In genomic region chr19:45408830-45409593, GRCh38 we compare ENCODE assay signal across 14 cellular contexts. TPM values are rescaled to one million over a fixed set of nuclear protein-coding genes. Genes with fewer than 3 reads are reported as not detected.
DNase-seq lines count a peak whose midpoint lies in the region; ATAC-seq and TF ChIP-seq lines count a peak whose summit lies in the region.
"Had no signal": no experiment of that assay in that cellular context is flagged by ENCODE, and none has a peak within 500 bp of the region (broad histone marks: within the 10 kb centered on the region; RNA-seq: fewer than 3 reads in every experiment).

No MANE protein-coding gene starts in this region.

- H3K4me3 Mint-ChIP-seq in activated T-helper 1 cell treated with anti-CD3 and anti-CD28 coated beads, Interleukin-12 subunit alpha, Interleukin-12 subunit beta, Interleukin-2, Interleukin-4 antibody, amounts not matched to agents 30 ng/mL and 10 ng/mL and 1 ng/mL, durations not matched to agents 14 hours and 24 hours and 36 hours: no peak overlapping the region
- peak overlapping the region in 1 of 2 donors; percentile 10 for H3K4me3 Mint-ChIP-seq in stimulated activated naive B cell treated with anti-CD40 and anti-IgM and Interleukin-4, amounts not matched to agents 10 μg/mL and 1 μg/mL and 100 μg/mL, for 72 hours

- H3K36me3 Mint-ChIP-seq in activated T-helper 1 cell treated with anti-CD3 and anti-CD28 coated beads, Interleukin-12 subunit alpha, Interleukin-12 subunit beta, Interleukin-2, Interleukin-4 antibody, amounts not matched to agents 30 ng/mL and 10 ng/mL and 1 ng/mL, durations not matched to agents 14 hours and 24 hours and 36 hours (ENCODE audit: low read depth): peaks cover 33% of the 10 kb centered on the region
- peaks cover 23 to 36% of the 10 kb centered on the region in 2 donors for H3K36me3 Mint-ChIP-seq in stimulated activated naive B cell treated with anti-CD40 and anti-IgM and Interleukin-4, amounts not matched to agents 10 μg/mL and 1 μg/mL and 100 μg/mL, for 72 hours

- intact Hi-C loops in left ventricle myocardium inferior (cut with micrococcal nuclease) (no loop called here), heart right ventricle (cut with DNase I) (no loop called here)
- intact Hi-C loops in activated T-helper 1 cell treated with anti-CD3 and anti-CD28 coated beads, Interleukin-12 subunit alpha, Interleukin-12 subunit beta, Interleukin-2, Interleukin-4 antibody, amounts not matched to agents 30 ng/mL and 10 ng/mL and 1 ng/mL, durations not matched to agents 14 hours and 24 hours and 36 hours (cut with micrococcal nuclease): loop anchor here (5.0 to 10.0 kb wide), 4 partner anchors 33 to 586 kb away; partner anchors contain the start of genes CCDC61, GEMIN7, PPP1R37 and ZNF296

- H3K4me3 ChIP-seq in left ventricle myocardium inferior (no peak overlapping the region), heart right ventricle (no peak overlapping the region)
- H3K4me3 ChIP-seq: body of pancreas, dorsolateral prefrontal cortex, left lung had no signal

- H3K27ac Mint-ChIP-seq in activated T-helper 1 cell treated with anti-CD3 and anti-CD28 coated beads, Interleukin-12 subunit alpha, Interleukin-12 subunit beta, Interleukin-2, Interleukin-4 antibody, amounts not matched to agents 30 ng/mL and 10 ng/mL and 1 ng/mL, durations not matched to agents 14 hours and 24 hours and 36 hours: peak overlapping the region; percentile 41
- peak overlapping the region; percentile 82 for H3K27ac Mint-ChIP-seq in stimulated activated naive B cell treated with anti-CD40 and anti-IgM and Interleukin-4, amounts not matched to agents 10 μg/mL and 1 μg/mL and 100 μg/mL, for 72 hours

- H3K27me3 ChIP-seq in left ventricle myocardium inferior (ENCODE audit: low read depth): no peaks in the 10 kb centered on the region
- H3K27me3 ChIP-seq in heart right ventricle: peaks cover 0 to 11% (median 0%) of the 10 kb centered on the region in 7 donors
- H3K27me3 ChIP-seq: body of pancreas had no signal

- H3K4me1 Mint-ChIP-seq in activated T-helper 1 cell treated with anti-CD3 and anti-CD28 coated beads, Interleukin-12 subunit alpha, Interleukin-12 subunit beta, Interleukin-2, Interleukin-4 antibody, amounts not matched to agents 30 ng/mL and 10 ng/mL and 1 ng/mL, durations not matched to agents 14 hours and 24 hours and 36 hours (ENCODE audit: low read depth): peaks cover 41% of the 10 kb centered on the region
- peaks cover 35 to 49% of the 10 kb centered on the region in 2 donors for H3K4me1 Mint-ChIP-seq in stimulated activated naive B cell treated with anti-CD40 and anti-IgM and Interleukin-4, amounts not matched to agents 10 μg/mL and 1 μg/mL and 100 μg/mL, for 72 hours

- H3K36me3 ChIP-seq in left ventricle myocardium inferior (peaks cover 16% of the 10 kb centered on the region), heart right ventricle (peaks cover 0 to 45% (median 12%) of the 10 kb centered on the region in 9 donors)

- TF ChIP-seq CTCF in left ventricle myocardium inferior (IDR thresholded peaks at IDR 0.05; ENCODE audit: borderline replicate concordance): no peak
- no peak for TF ChIP-seq CTCF in heart right ventricle (IDR thresholded peaks at IDR 0.05)

- peaks cover 42% of the 10 kb centered on the region for H3K4me1 ChIP-seq in left ventricle myocardium inferior
- peaks cover 2 to 34% (median 23%) of the 10 kb centered on the region in 9 donors for H3K4me1 ChIP-seq in heart right ventricle

- peak overlapping the region; percentile 19 for H3K27ac ChIP-seq in left ventricle myocardium inferior (replicated peaks)
- H3K27ac ChIP-seq in heart right ventricle: peak overlapping the region in 2 of 10 donors; percentile 23 to 36
- H3K27ac ChIP-seq: body of pancreas, left lung had no signal

- H3K9me3 Mint-ChIP-seq in activated T-helper 1 cell treated with anti-CD3 and anti-CD28 coated beads, Interleukin-12 subunit alpha, Interleukin-12 subunit beta, Interleukin-2, Interleukin-4 antibody, amounts not matched to agents 30 ng/mL and 10 ng/mL and 1 ng/mL, durations not matched to agents 14 hours and 24 hours and 36 hours: no peaks in the 10 kb centered on the region
- no peaks in the 10 kb centered on the region for H3K9me3 Mint-ChIP-seq in stimulated activated naive B cell treated with anti-CD40 and anti-IgM and Interleukin-4, amounts not matched to agents 10 μg/mL and 1 μg/mL and 100 μg/mL, for 72 hours
- H3K9me3 Mint-ChIP-seq: naive thymus-derived CD8-positive, alpha-beta T cell had no signal

- H3K27me3 Mint-ChIP-seq in activated T-helper 1 cell treated with anti-CD3 and anti-CD28 coated beads, Interleukin-12 subunit alpha, Interleukin-12 subunit beta, Interleukin-2, Interleukin-4 antibody, amounts not matched to agents 30 ng/mL and 10 ng/mL and 1 ng/mL, durations not matched to agents 14 hours and 24 hours and 36 hours (ENCODE audit: insufficient read depth): peaks cover 4% of the 10 kb centered on the region
- H3K27me3 Mint-ChIP-seq in stimulated activated naive B cell treated with anti-CD40 and anti-IgM and Interleukin-4, amounts not matched to agents 10 μg/mL and 1 μg/mL and 100 μg/mL, for 72 hours: peaks cover 13% of the 10 kb centered on the region in 2 donors

- no peak for ATAC-seq in heart right ventricle
- no peak for ATAC-seq in stimulated activated naive B cell treated with anti-CD40 and anti-IgM and Interleukin-4, amounts not matched to agents 10 μg/mL and 1 μg/mL and 100 μg/mL, for 72 hours (replicated peaks)
- ATAC-seq: body of pancreas; left lung; naive thymus-derived CD8-positive, alpha-beta T cell had no signal

- no peak for DNase-seq in left ventricle myocardium inferior
- no peak for DNase-seq in heart right ventricle
- DNase-seq in activated T-helper 1 cell treated with anti-CD3 and anti-CD28 coated beads, Interleukin-12 subunit alpha, Interleukin-12 subunit beta, Interleukin-2, Interleukin-4 antibody, amounts not matched to agents 30 ng/mL and 10 ng/mL and 1 ng/mL, durations not matched to agents 14 hours and 24 hours and 36 hours (ENCODE audit: low spot score): no peak
- DNase-seq in stimulated activated naive B cell treated with anti-CD40 and anti-IgM and Interleukin-4, amounts not matched to agents 10 μg/mL and 1 μg/mL and 100 μg/mL, for 72 hours: no peak
- no peak for DNase-seq in stimulated activated CD4-positive, alpha-beta T cell treated with anti-CD3 and anti-CD28 coated beads, Interleukin-1b, Interleukin-23, amount 100 ng/mL, for 48 hours
- no peak for DNase-seq in inferior parietal cortex (ENCODE audit: extremely low spot score)
- DNase-seq: body of pancreas; dorsolateral prefrontal cortex; left lung; naive thymus-derived CD8-positive, alpha-beta T cell; NCI-H2081 treated with DMSO at 0.1 percent for 48 hours; NCI-H82; Right ventricle myocardium superior; T-helper 9 cell had no signal

- 82 to 86% methylated on average over 15 of the region's 15 CpGs for WGBS in heart right ventricle, 2 donors

- H3K9me3 ChIP-seq in left ventricle myocardium inferior (replicated peaks) (no peaks in the 10 kb centered on the region), heart right ventricle (no peaks in the 10 kb centered on the region)
- H3K9me3 ChIP-seq: body of pancreas, left lung had no signal

RNA-seq across cellular contexts. Expression of gene POLR1G, which starts 2.6 kb away (rescaled TPM):
- total RNA-seq in left ventricle myocardium inferior: 5.2 TPM
- total RNA-seq in heart right ventricle: 1 to 10 TPM; 4.1 to 9.8 (median 5.6) TPM
- 1 to 10 TPM; 5.1 to 8.2 TPM for polyA plus RNA-seq in heart right ventricle
- 25.3 and 27.2 TPM in 2 replicates for total RNA-seq in activated T-helper 1 cell treated with anti-CD3 and anti-CD28 coated beads, Interleukin-12 subunit alpha, Interleukin-12 subunit beta, Interleukin-2, Interleukin-4 antibody, amounts not matched to agents 30 ng/mL and 10 ng/mL and 1 ng/mL, durations not matched to agents 14 hours and 24 hours and 36 hours

RNA-seq across cellular contexts. Expression of gene PPP1R13L, which starts 4.1 kb away (rescaled TPM):
- total RNA-seq in left ventricle myocardium inferior (207 TPM), heart right ventricle (100 to 1,000 TPM; 134 to 204 (median 166) TPM)
- polyA plus RNA-seq in heart right ventricle: 100 to 1,000 TPM in 1 of 2 donors, 10 to 100 TPM in 1; 85.2 to 265 TPM
- 8.5 and 8.9 TPM in 2 replicates for total RNA-seq in activated T-helper 1 cell treated with anti-CD3 and anti-CD28 coated beads, Interleukin-12 subunit alpha, Interleukin-12 subunit beta, Interleukin-2, Interleukin-4 antibody, amounts not matched to agents 30 ng/mL and 10 ng/mL and 1 ng/mL, durations not matched to agents 14 hours and 24 hours and 36 hours

RNA-seq across cellular contexts. Expression of gene ERCC1, which starts 14.7 kb away (rescaled TPM):
- total RNA-seq in left ventricle myocardium inferior (108 TPM), heart right ventricle (100 to 1,000 TPM; 113 to 194 (median 136) TPM)
- polyA plus RNA-seq in heart right ventricle: 100 to 1,000 TPM; 147 to 183 TPM
- total RNA-seq in activated T-helper 1 cell treated with anti-CD3 and anti-CD28 coated beads, Interleukin-12 subunit alpha, Interleukin-12 subunit beta, Interleukin-2, Interleukin-4 antibody, amounts not matched to agents 30 ng/mL and 10 ng/mL and 1 ng/mL, durations not matched to agents 14 hours and 24 hours and 36 hours: 143 and 152 TPM in 2 replicates

RNA-seq across cellular contexts. Expression of gene ERCC2, which starts 38.6 kb away (rescaled TPM):
- 11.4 TPM for total RNA-seq in left ventricle myocardium inferior
- total RNA-seq in heart right ventricle: 10 to 100 TPM; 11.4 to 15.2 (median 14.1) TPM
- polyA plus RNA-seq in heart right ventricle: 10 to 100 TPM in 1 of 2 donors, 1 to 10 TPM in 1; 6.5 to 11.8 TPM
- 30.5 and 32.8 TPM in 2 replicates for total RNA-seq in activated T-helper 1 cell treated with anti-CD3 and anti-CD28 coated beads, Interleukin-12 subunit alpha, Interleukin-12 subunit beta, Interleukin-2, Interleukin-4 antibody, amounts not matched to agents 30 ng/mL and 10 ng/mL and 1 ng/mL, durations not matched to agents 14 hours and 24 hours and 36 hours

RNA-seq across cellular contexts. Expression of gene FOSB, which starts 58.8 kb away (rescaled TPM):
- total RNA-seq in left ventricle myocardium inferior: 0.33 TPM
- total RNA-seq in heart right ventricle: 10 to 100 TPM in 2 of 10 donors, 1 to 10 TPM in 7, under 1 TPM in 1; 0.39 to 54.5 (median 4.9) TPM
- 1 to 10 TPM; 2.1 to 5.5 TPM for polyA plus RNA-seq in heart right ventricle
- total RNA-seq in activated T-helper 1 cell treated with anti-CD3 and anti-CD28 coated beads, Interleukin-12 subunit alpha, Interleukin-12 subunit beta, Interleukin-2, Interleukin-4 antibody, amounts not matched to agents 30 ng/mL and 10 ng/mL and 1 ng/mL, durations not matched to agents 14 hours and 24 hours and 36 hours: 16.8 and 17.2 TPM in 2 replicates

Comparison
In these comparisons a context has a peak if more than half of its experiments do, and no peak if none do; other contexts are left out.
1. RNA of gene PPP1R13L, which starts 4.1 kb away (total RNA-seq): 207 TPM in left ventricle myocardium inferior (single experiment) and 134 to 204 TPM in heart right ventricle; 8.5 to 8.9 TPM in activated T-helper 1 cell treated with anti-CD3 and anti-CD28 coated beads, Interleukin-12 subunit alpha, Interleukin-12 subunit beta, Interleukin-2, Interleukin-4 antibody, amounts not matched to agents 30 ng/mL and 10 ng/mL and 1 ng/mL, durations not matched to agents 14 hours and 24 hours and 36 hours; every median in the first group is over 10 times any median in the second.